Comparison of ENCODE assay signal across 37 cellular contexts in the genomic region with DNA sequence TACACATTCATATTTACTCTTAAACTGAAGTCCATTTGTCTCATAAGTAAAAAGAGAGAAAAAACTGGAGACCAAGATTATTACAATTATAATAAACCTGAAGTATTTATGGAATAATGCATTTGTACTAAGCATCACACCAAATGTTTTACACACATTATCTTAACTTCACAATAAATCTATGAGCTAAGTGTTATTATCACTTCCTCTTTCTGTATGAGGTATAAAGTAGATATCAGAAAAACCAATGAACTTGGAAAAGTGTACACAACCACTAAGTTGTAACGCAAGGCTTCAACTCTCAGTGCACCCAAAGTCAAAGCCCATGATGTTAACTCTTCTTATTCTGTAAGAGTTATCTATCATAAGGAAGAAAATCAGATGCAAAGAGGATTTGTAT.
DNase-seq lines count a peak whose midpoint lies in the region; ATAC-seq, FAIRE-seq and TF ChIP-seq lines count a peak whose summit lies in the region.
"Had no signal": no experiment of that assay in that cellular context is flagged by ENCODE, and none has a peak within 500 bp of the region (broad histone marks: within the 10 kb centered on the region; RNA-seq: fewer than 3 reads in every experiment).

No MANE protein-coding gene starts in this region.

- H3K4me1 ChIP-seq in GM12878 (ENCODE audit: control insufficient read depth, insufficient read depth, low read length): no peaks in the 10 kb centered on the region
- H3K4me1 ChIP-seq: A549, Caco-2 had no signal

- intact Hi-C loops in GM12878 (cut with micrococcal nuclease; ENCODE audit: unreplicated experiment): no loop called here

- TF ChIP-seq CTCF in GM12878 (IDR thresholded peaks at IDR 0.05 in 2 of 3, conservative IDR thresholded peaks at IDR 0.05 in 1 of 3; ENCODE audit: control insufficient read depth in 2 of 3, extremely low read depth in 1 of 3, insufficient read depth in 1 of 3, low read depth in 3 of 3, low read length in 3 of 3): no peak
- no peak for TF ChIP-seq CTCF in nephron progenitor cell (IDR thresholded peaks at IDR 0.05)

- H3K27me3 Mint-ChIP-seq in nephron progenitor cell (ENCODE audit: low read depth, poor library complexity): no peaks in the 10 kb centered on the region
- H3K27me3 Mint-ChIP-seq: B cell; CD4-positive, CD25-positive, alpha-beta regulatory T cell had no signal

- CTCF ChIA-PET in GM12878 (lab: Yijun Ruan, JAX): interaction anchor here (1.2 kb wide), 1 partner anchor 9 kb away, joined by 3 read pairs; no protein-coding TSS in a partner anchor

- no peaks in the 10 kb centered on the region for H3K27me3 ChIP-seq in GM12878 (replicated peaks in 1 of 2; ENCODE audit: control insufficient read depth in 2 of 2, insufficient read depth in 2 of 2, low read length in 1 of 2)
- H3K27me3 ChIP-seq: BE2C; BLaER1; BLaER1 treated with 17β-estradiol and CSF1 and Interleukin-3, amounts not matched to agents 10 nM and 100 nM had no signal

- TF ChIP-seq POLR2A in GM12891 (IDR thresholded peaks at IDR 0.05; ENCODE audit: low read depth, low read length) (no peak), H54 (IDR thresholded peaks at IDR 0.05; ENCODE audit: low read depth, low read length) (no peak), GM12878 (IDR thresholded peaks at IDR 0.05; ENCODE audit: low read depth, low read length) (no peak)

- no peak for TF ChIP-seq RAD21 in GM12878 (IDR thresholded peaks at IDR 0.05; ENCODE audit: insufficient read depth, low read depth, low read length)

- H2AFZ ChIP-seq in GM12878 (ENCODE audit: control insufficient read depth, low read depth, low read length): no peak overlapping the region

- H3K4me1 Mint-ChIP-seq in nephron progenitor cell: peaks cover 6% of the 10 kb centered on the region
- H3K4me1 Mint-ChIP-seq: B cell; CD14-positive monocyte; CD4-positive, alpha-beta memory T cell; CD4-positive, CD25-positive, alpha-beta regulatory T cell; CD8-positive, alpha-beta memory T cell had no signal

- H3K9me3 Mint-ChIP-seq in nephron progenitor cell: peaks cover 3% of the 10 kb centered on the region
- H3K9me3 Mint-ChIP-seq: CD4-positive, alpha-beta memory T cell; CD4-positive, alpha-beta T cell; CD8-positive, alpha-beta T cell had no signal

- RAD21 ChIA-PET in GM12878 (lab: Charles Lee; ENCODE audit: unreplicated experiment): no interaction called here

- BruUV-seq in GM12878 (replicated peaks; lab: Mats Ljungman, UMichigan): no TSS peak

- H4K20me1 ChIP-seq in GM12878 (ENCODE audit: control insufficient read depth, insufficient read depth): no peaks in the 10 kb centered on the region
- H4K20me1 ChIP-seq: BLaER1; BLaER1 treated with 17β-estradiol and CSF1 and Interleukin-3, amounts not matched to agents 10 nM and 100 nM had no signal

- no peak overlapping the region for H3K4me2 ChIP-seq in GM12878 (ENCODE audit: control insufficient read depth, insufficient read depth)
- H3K4me2 ChIP-seq: A549 had no signal

- H3K27ac ChIP-seq in GM12878 (ENCODE audit: control insufficient read depth, insufficient read depth): no peak overlapping the region
- no peak overlapping the region for H3K27ac ChIP-seq in substantia nigra (ENCODE audit: low read depth, low read length, poor library complexity, severe bottlenecking)
- H3K27ac ChIP-seq: 22Rv1, A549, C4-2B had no signal

- no peaks in the 10 kb centered on the region for H3K36me3 ChIP-seq in GM12878 (ENCODE audit: control insufficient read depth in 2 of 2, insufficient read depth in 2 of 2, low read length in 1 of 2)
- H3K36me3 ChIP-seq: BE2C; BLaER1; BLaER1 treated with 17β-estradiol and CSF1 and Interleukin-3, amounts not matched to agents 10 nM and 100 nM had no signal

- 27% methylated on average over 1 of the region's 1 CpG for WGBS in GM12878 (ENCODE audit: insufficient coverage, insufficient replicate concordance, low lambda C conversion rate, missing lambda C conversion rate)

- no peaks in the 10 kb centered on the region for H3K36me3 Mint-ChIP-seq in nephron progenitor cell (ENCODE audit: low read depth)
- H3K36me3 Mint-ChIP-seq: CD14-positive monocyte; CD4-positive, alpha-beta memory T cell; CD4-positive, CD25-positive, alpha-beta regulatory T cell; CD8-positive, alpha-beta memory T cell; CD8-positive, alpha-beta T cell had no signal

- H3K4me3 Mint-ChIP-seq in nephron progenitor cell: no peak overlapping the region
- H3K4me3 Mint-ChIP-seq: B cell; CD14-positive monocyte; CD4-positive, alpha-beta memory T cell; CD4-positive, alpha-beta T cell; CD4-positive, CD25-positive, alpha-beta regulatory T cell; CD8-positive, alpha-beta memory T cell; CD8-positive, alpha-beta T cell had no signal

- FAIRE-seq in GM12891 (lab: Jason Lieb, UNC) (no peak), H54 (lab: Jason Lieb, UNC) (peak; percentile 64), GM12878 (lab: Jason Lieb, UNC) (no peak)
- FAIRE-seq: A204.1, A549, D721Med had no signal

- DNase-seq in GM12891 (ENCODE audit: insufficient read length, low spot score) (no peak), H54 (ENCODE audit: insufficient read length, low spot score) (no peak), GM12878 (ENCODE audit: low read depth, low spot score) (no peak), nephron progenitor cell (no peak), mucosa of gallbladder (ENCODE audit: low spot score) (no peak), substantia nigra (lab: John Stamatoyannopoulos, UW) (no peak), foreskin melanocyte (no peak)
- DNase-seq: 8988T; ACHN; AML-193; BE2C; C1 segment of cervical spinal cord; Caco-2; Calu3; CD4-positive, alpha-beta memory T cell; CD4-positive, alpha-beta T cell; CD4-positive, CD25-positive, alpha-beta regulatory T cell; CD8-positive, alpha-beta memory T cell; CD8-positive, alpha-beta T cell; COR-L47; DMS 273 treated with DMSO at 0.1 percent for 48 hours; DMS153; DMS53; DMS79; DMS79 treated with DMSO at 0.1 percent for 48 hours; DND-41; EL had no signal

- ATAC-seq in GM12878: peak; percentile 58
- ATAC-seq in GM21367 (IDR thresholded peaks at IDR 0.05; ENCODE audit: unreplicated experiment): no peak
- ATAC-seq: A549; CD8-positive, alpha-beta T cell had no signal

- H3K9me3 ChIP-seq in GM12878 (replicated peaks; ENCODE audit: control insufficient read depth, insufficient read depth, low read length): no peaks in the 10 kb centered on the region
- H3K9me3 ChIP-seq: A549, BE2C, BLaER1, Caco-2 had no signal

- no peak for TF ChIP-seq EP300 in GM12878 (IDR thresholded peaks at IDR 0.05; ENCODE audit: borderline replicate concordance in 1 of 2, control insufficient read depth in 1 of 2, low read depth in 2 of 2, low read length in 2 of 2)

- SMC1A ChIA-PET in GM12878 (lab: Charles Lee; ENCODE audit: uncharacterized antibody, unreplicated experiment): no interaction called here

- peak overlapping the region; percentile 14 for H3K27ac Mint-ChIP-seq in nephron progenitor cell
- H3K27ac Mint-ChIP-seq: B cell; CD14-positive monocyte; CD4-positive, alpha-beta memory T cell; CD4-positive, alpha-beta T cell; CD4-positive, CD25-positive, alpha-beta regulatory T cell; CD8-positive, alpha-beta memory T cell; CD8-positive, alpha-beta T cell had no signal

- POLR2A ChIA-PET in GM12878 (lab: Charles Lee): no interaction called here

- no peak overlapping the region for H3K9ac ChIP-seq in GM12878 (ENCODE audit: control insufficient read depth, insufficient read depth, low read length)
- H3K9ac ChIP-seq: BLaER1; BLaER1 treated with 17β-estradiol and CSF1 and Interleukin-3, amounts not matched to agents 10 nM and 100 nM had no signal

- in situ Hi-C loops in GM12878 (cut with MboI): loop anchor here (25.0 kb wide), 1 partner anchor 335 kb away; no protein-coding TSS in a partner anchor

- H3K4me3 ChIP-seq in GM12878: no peak overlapping the region
- H3K4me3 ChIP-seq: A549; BLaER1; BLaER1 treated with 17β-estradiol and CSF1 and Interleukin-3, amounts not matched to agents 10 nM and 100 nM had no signal

- no peaks in the 10 kb centered on the region for H3K79me2 ChIP-seq in GM12878 (ENCODE audit: control insufficient read depth, insufficient read depth, low read length)

TF ChIP-seq in GM12891, 5 proteins besides CTCF, POLR2A, EP300 and RAD21:
- TF ChIP-seq PAX5 (IDR thresholded peaks at IDR 0.05; ENCODE audit: insufficient read depth, low read length, severe bottlenecking) (no peak), SPI1 (IDR thresholded peaks at IDR 0.05; ENCODE audit: low read depth, low read length) (peak; percentile 36; the same call in 1 of the 2 replicates), POLR2AphosphoS5 (IDR thresholded peaks at IDR 0.05; ENCODE audit: low read depth, low read length) (no peak), TAF1 (IDR thresholded peaks at IDR 0.05; ENCODE audit: low read depth, low read length) (no peak), POU2F2 (IDR thresholded peaks at IDR 0.05; ENCODE audit: low read depth, low read length) (no peak)
TF ChIP-seq in GM12891: peak in this region for 1.

TF ChIP-seq in GM12878, 131 proteins besides CTCF, POLR2A, EP300 and RAD21:
- TF ChIP-seq CBX5 (IDR thresholded peaks at IDR 0.05; ENCODE audit: low read depth): no peak
- TF ChIP-seq SPI1 (IDR thresholded peaks at IDR 0.05; ENCODE audit: borderline replicate concordance, insufficient read depth, low read depth, low read length): peak; percentile 52; the same call in 1 of the 2 replicates
- TF ChIP-seq ATF7 (IDR thresholded peaks at IDR 0.05; ENCODE audit: low read depth): peak; percentile 55
TF ChIP-seq in GM12878: peak in this region for 2.
